20 cellular contexts compared by ENCODE assay signal in the genomic region with DNA sequence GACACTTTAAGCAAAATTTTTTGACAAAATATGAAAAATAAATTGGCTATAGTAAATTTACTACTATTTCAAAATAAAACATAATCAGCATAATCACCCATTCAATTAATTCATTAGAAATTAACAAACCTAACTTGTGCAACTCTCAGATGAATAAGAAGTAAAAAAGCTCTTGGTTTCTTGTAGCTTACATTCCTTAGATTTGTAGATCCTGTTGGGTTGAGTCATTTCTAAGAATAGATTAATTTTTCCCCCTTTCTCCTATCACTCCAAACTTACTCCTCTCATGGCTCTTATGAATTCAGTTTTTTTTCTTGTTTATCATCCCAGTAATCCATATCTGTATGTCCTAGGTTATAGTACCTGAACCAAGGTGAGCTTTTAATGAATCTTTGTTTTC.
A peak's percentile ranks its signal among the peaks of the same experiment; 100 is the strongest.
DNase-seq lines count a peak whose midpoint lies in the region; TF ChIP-seq lines count a peak whose summit lies in the region.
"Had no signal": no experiment of that assay in that cellular context is flagged by ENCODE, and none has a peak within 500 bp of the region (broad histone marks: within the 10 kb centered on the region; RNA-seq: fewer than 3 reads in every experiment).

No MANE protein-coding gene starts in this region.

- H3K9me3 ChIP-seq in adipocyte (ENCODE audit: control insufficient read depth, low read length) = peaks cover 40% of the 10 kb centered on the region
- H3K9me3 ChIP-seq: suprapubic skin had no signal

- no peaks in the 10 kb centered on the region for H3K27me3 ChIP-seq in adipocyte (replicated peaks; ENCODE audit: control insufficient read depth, insufficient read depth, low read length)
- H3K27me3 ChIP-seq: left lung, suprapubic skin had no signal

- peaks cover 15% of the 10 kb centered on the region for H3K36me3 Mint-ChIP-seq in osteocyte (ENCODE audit: unreplicated experiment)

- H3K36me3 ChIP-seq in adipocyte (ENCODE audit: control insufficient read depth, insufficient read depth, low read length, severe bottlenecking) = no peaks in the 10 kb centered on the region
- H3K36me3 ChIP-seq: left lung, suprapubic skin had no signal

- no peak overlapping the region for H3K4me3 Mint-ChIP-seq in osteocyte (ENCODE audit: unreplicated experiment)
- H3K4me3 Mint-ChIP-seq: activated naive CD4-positive, alpha-beta T cell treated with anti-CD3 and anti-CD28 coated beads for 36 hours; activated T-cell treated with anti-CD3 and anti-CD28 coated beads, Interleukin-2, amount 50 U/mL, for 4 hours; nephron had no signal

- DNase-seq in AG20443 (ENCODE audit: low spot score) = peak; percentile 49
- peak; percentile 38 for DNase-seq in adipocyte (ENCODE audit: low read depth)
- peak; percentile 55 for DNase-seq in fibroblast of peridontal ligament (ENCODE audit: extremely low read depth)
- no peak for DNase-seq in osteocyte (ENCODE audit: extremely low spot score, unreplicated experiment)
- no peak for DNase-seq in GOT3 (lab: John Stamatoyannopoulos, UW)
- no peak for DNase-seq in SHP77 (lab: John Stamatoyannopoulos, UW)
- DNase-seq in activated T-cell treated with anti-CD3 and anti-CD28 coated beads for 4 hours = no peak
- DNase-seq in foreskin melanocyte = no peak
- DNase-seq: activated CD8-positive, alpha-beta memory T cell treated with anti-CD3 and anti-CD28 coated beads for 24 hours; activated naive CD4-positive, alpha-beta T cell treated with anti-CD3 and anti-CD28 coated beads for 36 hours; activated T-cell treated with anti-CD3 and anti-CD28 coated beads, Interleukin-2, amount 50 U/mL, for 4 hours; aorta; effector CD8-positive, alpha-beta T cell; head of caudate nucleus; KG1; left lung; NCI-H1694 treated with DMSO at 0.1 percent for 48 hours had no signal

- peaks cover 23% of the 10 kb centered on the region for H3K9me3 Mint-ChIP-seq in osteocyte (ENCODE audit: unreplicated experiment)

- no peak overlapping the region for H3K9ac ChIP-seq in adipocyte (ENCODE audit: low read length)

- peak overlapping the region; percentile 46 for H3K4me3 ChIP-seq in adipocyte (ENCODE audit: low read length)
- H3K4me3 ChIP-seq: GM12878, left lung, suprapubic skin had no signal

- H3K4me1 ChIP-seq in adipocyte (ENCODE audit: control insufficient read depth, insufficient read depth, low read length) = peaks cover 7% of the 10 kb centered on the region
- H3K4me1 ChIP-seq: left lung, suprapubic skin had no signal

- H3K27me3 Mint-ChIP-seq in osteocyte (ENCODE audit: unreplicated experiment) = no peaks in the 10 kb centered on the region

- H3K4me1 Mint-ChIP-seq in osteocyte (ENCODE audit: unreplicated experiment) = peaks cover 28% of the 10 kb centered on the region

- no peak for TF ChIP-seq CTCF in osteocyte (IDR thresholded peaks at IDR 0.05)

- peak overlapping the region; percentile 46 for H3K27ac Mint-ChIP-seq in osteocyte (ENCODE audit: unreplicated experiment)
- H3K27ac Mint-ChIP-seq: activated naive CD4-positive, alpha-beta T cell treated with anti-CD3 and anti-CD28 coated beads for 36 hours; nephron had no signal

Comparison
In these comparisons a context has a peak if more than half of its experiments do, and no peak if none do; other contexts are left out.
1. DNase-seq: peak in AG20443 (single experiment), adipocyte (single experiment) and fibroblast of peridontal ligament (single experiment); none in osteocyte (single experiment), GOT3 (single experiment), SHP77 (0 of 2), activated T-cell treated with anti-CD3 and anti-CD28 coated beads for 4 hours (single experiment) and foreskin melanocyte (single experiment).